18 cellular contexts compared by ENCODE assay signal in genomic region chr11:67284811-67285540, GRCh38. TPM values are rescaled to one million over a fixed set of nuclear protein-coding genes. Genes with fewer than 3 reads are reported as not detected.
DNase-seq lines count a peak whose midpoint lies in the region; ATAC-seq and TF ChIP-seq lines count a peak whose summit lies in the region.
"Had no signal": no experiment of that assay in that cellular context is flagged by ENCODE, and none has a peak within 500 bp of the region (broad histone marks: within the 10 kb centered on the region; RNA-seq: fewer than 3 reads in every experiment).

No MANE protein-coding gene starts in this region.

- H3K27me3 ChIP-seq in BLaER1 treated with 17β-estradiol and CSF1 and Interleukin-3, amounts not matched to agents 10 nM and 100 nM = no peaks in the 10 kb centered on the region
- no peaks in the 10 kb centered on the region for H3K27me3 ChIP-seq in effector memory CD4-positive, alpha-beta T cell (replicated peaks; ENCODE audit: control insufficient read depth, insufficient read depth, low read length, poor library complexity, severe bottlenecking)
- no peaks in the 10 kb centered on the region for H3K27me3 ChIP-seq in neutrophil
- H3K27me3 ChIP-seq: ovary had no signal

- peaks cover 70 to 82% (median 80%) of the 10 kb centered on the region in 11 experiments for H3K36me3 ChIP-seq in BLaER1 treated with 17β-estradiol and CSF1 and Interleukin-3, amounts not matched to agents 10 nM and 100 nM
- H3K36me3 ChIP-seq in effector memory CD4-positive, alpha-beta T cell (ENCODE audit: control insufficient read depth, insufficient read depth, low read length) = peaks cover 67% of the 10 kb centered on the region
- peaks cover 73% of the 10 kb centered on the region for H3K36me3 ChIP-seq in neutrophil
- H3K36me3 ChIP-seq: ovary had no signal

- H3K36me3 Mint-ChIP-seq in IgD-negative memory B cell = peaks cover 3% of the 10 kb centered on the region

- no peak overlapping the region for H3K4me3 Mint-ChIP-seq in IgD-negative memory B cell
- H3K4me3 Mint-ChIP-seq: brain, memory B cell had no signal

- ATAC-seq in HG02852 (IDR thresholded peaks at IDR 0.05; ENCODE audit: unreplicated experiment) = no peak

- H3K4me3 ChIP-seq in BLaER1 treated with 17β-estradiol and CSF1 and Interleukin-3, amounts not matched to agents 10 nM and 100 nM = peak overlapping the region; percentile 6 to 86 (median 48)
- H3K4me3 ChIP-seq in effector memory CD4-positive, alpha-beta T cell (ENCODE audit: insufficient read depth, low read depth, low read length, poor library complexity, severe bottlenecking) = no peak overlapping the region
- H3K4me3 ChIP-seq in neutrophil (ENCODE audit: low read depth in 1 of 2, low read length in 1 of 2) = peak overlapping the region; percentile 87 to 95
- H3K4me3 ChIP-seq: ovary, thoracic aorta had no signal

- peaks cover 8 to 25% (median 21%) of the 10 kb centered on the region in 3 donors for H3K4me1 Mint-ChIP-seq in IgD-negative memory B cell

- TF ChIP-seq CTCF in neutrophil (IDR thresholded peaks at IDR 0.05) = no peak

- H3K27me3 Mint-ChIP-seq in IgD-negative memory B cell = peaks cover 4% of the 10 kb centered on the region
- H3K27me3 Mint-ChIP-seq: memory B cell had no signal

- H3K9me3 ChIP-seq in BLaER1 treated with 17β-estradiol and CSF1 and Interleukin-3, amounts not matched to agents 10 nM and 100 nM (replicated peaks in 1 of 11) = no peaks in the 10 kb centered on the region
- no peaks in the 10 kb centered on the region for H3K9me3 ChIP-seq in effector memory CD4-positive, alpha-beta T cell (ENCODE audit: control insufficient read depth, low read length)
- no peaks in the 10 kb centered on the region for H3K9me3 ChIP-seq in neutrophil
- H3K9me3 ChIP-seq: ovary, thoracic aorta had no signal

- no peak for DNase-seq in effector memory CD4-positive, alpha-beta T cell
- no peak for DNase-seq in NCI-H345 treated with DMSO at 0.1 percent for 48 hours (lab: John Stamatoyannopoulos, UW; ENCODE audit: unreplicated experiment)
- DNase-seq in GOT3 (lab: John Stamatoyannopoulos, UW) = no peak
- no peak for DNase-seq in NCI-H446 (lab: John Stamatoyannopoulos, UW)
- DNase-seq: activated CD4-positive, alpha-beta T cell treated with anti-CD3 and anti-CD28 coated beads for 4 hours; EL; Kasumi-1; NCI-H146; NCI-H510A treated with DMSO at 0.1 percent for 48 hours had no signal

- H3K27ac Mint-ChIP-seq in IgD-negative memory B cell = peak overlapping the region; percentile 46 to 96 (median 88)
- H3K27ac Mint-ChIP-seq: brain had no signal

- H3K9me3 Mint-ChIP-seq in IgD-negative memory B cell = no peaks in the 10 kb centered on the region
- H3K9me3 Mint-ChIP-seq: activated T-helper 2 cell treated with anti-CD3 and anti-CD28 coated beads, Interferon-gamma antibody, Interleukin-2, Interleukin-4, amounts not matched to agents 10 μg/mL and 5 μg/mL and 100 μg/mL, durations not matched to agents 14 hours and 24 hours and 36 hours; brain; memory B cell had no signal

- H3K4me1 ChIP-seq in BLaER1 treated with 17β-estradiol and CSF1 and Interleukin-3, amounts not matched to agents 10 nM and 100 nM = peaks cover 83 to 86% (median 85%) of the 10 kb centered on the region in 10 experiments
- peaks cover 67% of the 10 kb centered on the region for H3K4me1 ChIP-seq in effector memory CD4-positive, alpha-beta T cell (ENCODE audit: control insufficient read depth, insufficient read depth, low read length, poor library complexity, severe bottlenecking)
- H3K4me1 ChIP-seq in neutrophil (ENCODE audit: control insufficient read depth in 1 of 2, insufficient read depth in 1 of 2, low read depth in 1 of 2, low read length in 1 of 2) = peaks cover 87 to 91% of the 10 kb centered on the region in 2 experiments

- H4K20me1 ChIP-seq in BLaER1 treated with 17β-estradiol and CSF1 and Interleukin-3, amounts not matched to agents 10 nM and 100 nM = peaks cover 0 to 4% (median 2%) of the 10 kb centered on the region in 11 experiments; a peak in 9 of 22 replicates

- H3K4me2 ChIP-seq in BLaER1 treated with 17β-estradiol and CSF1 and Interleukin-3, amounts not matched to agents 10 nM and 100 nM = peak overlapping the region; percentile 85 to 100 (median 100)

- H3K9ac ChIP-seq in BLaER1 treated with 17β-estradiol and CSF1 and Interleukin-3, amounts not matched to agents 10 nM and 100 nM = peak overlapping the region; percentile 93 to 100 (median 99)

- H3K27ac ChIP-seq in BLaER1 treated with 17β-estradiol and CSF1 and Interleukin-3, amounts not matched to agents 10 nM and 100 nM = peak overlapping the region; percentile 97 to 100 (median 99)
- peak overlapping the region; percentile 90 for H3K27ac ChIP-seq in effector memory CD4-positive, alpha-beta T cell (ENCODE audit: insufficient read depth, low read length, poor library complexity, severe bottlenecking)
- H3K27ac ChIP-seq in neutrophil = peak overlapping the region; percentile 99
- H3K27ac ChIP-seq: ovary had no signal

RNA-seq across cellular contexts. Expression of gene ANKRD13D, which starts 4.1 kb away (rescaled TPM):
- 17.3 TPM for polyA plus RNA-seq in IgD-negative memory B cell

RNA-seq across cellular contexts. Expression of gene SSH3, which starts 18.4 kb away (rescaled TPM):
- 5.5 TPM for polyA plus RNA-seq in IgD-negative memory B cell

RNA-seq across cellular contexts. Expression of gene GRK2, which starts 18.7 kb away (rescaled TPM):
- polyA plus RNA-seq in IgD-negative memory B cell = 26.2 TPM
